Comparison of ENCODE assay signal across 16 cellular contexts in the genomic region with DNA sequence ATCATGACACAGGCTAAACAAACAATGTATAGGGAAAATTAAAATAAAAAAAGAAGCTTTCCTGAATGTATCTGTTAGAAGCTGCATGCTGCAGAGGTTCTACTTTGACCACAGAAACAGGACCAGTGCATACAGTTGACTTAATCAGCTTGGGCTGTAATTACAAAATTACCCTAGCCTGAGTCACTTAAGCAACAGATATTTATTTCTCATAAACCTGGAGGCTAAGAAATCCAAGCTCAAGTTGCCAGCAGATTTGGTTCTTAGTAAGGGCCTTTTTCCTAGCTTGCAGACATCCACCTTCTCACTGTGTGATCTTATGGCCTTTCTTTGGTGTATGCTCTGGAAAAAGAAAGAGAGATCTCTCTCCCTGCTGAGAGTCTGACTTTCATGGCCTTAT.
A peak's percentile ranks its signal among the peaks of the same experiment; 100 is the strongest.
DNase-seq lines count a peak whose midpoint lies in the region; ATAC-seq and TF ChIP-seq lines count a peak whose summit lies in the region.
"Had no signal": no experiment of that assay in that cellular context is flagged by ENCODE, and none has a peak within 500 bp of the region (broad histone marks: within the 10 kb centered on the region; RNA-seq: fewer than 3 reads in every experiment).

No MANE protein-coding gene starts in this region.

- no peak for TF ChIP-seq CTCF in foreskin fibroblast (IDR thresholded peaks at IDR 0.05; ENCODE audit: low read depth, low read length)

- no peak overlapping the region for H3K4me3 ChIP-seq in foreskin fibroblast (ENCODE audit: low read depth in 1 of 2, low read length in 2 of 2)
- H3K4me3 ChIP-seq: BLaER1, GM12878, GM23248 had no signal

- no peak for ATAC-seq in HG03159 (IDR thresholded peaks at IDR 0.05; ENCODE audit: unreplicated experiment)
- no peak for ATAC-seq in HG03457 (IDR thresholded peaks at IDR 0.05; ENCODE audit: unreplicated experiment)
- ATAC-seq: CD8-positive, alpha-beta T cell; GM12878 had no signal

- DNase-seq in M059J (ENCODE audit: low read depth) = peak; percentile 56
- peak; percentile 19 for DNase-seq in amniotic epithelial cell (ENCODE audit: low read depth)
- DNase-seq in foreskin fibroblast = peak; percentile 0 to 5
- DNase-seq in NCI-H446 (lab: John Stamatoyannopoulos, UW) = no peak
- DNase-seq: Caco-2; CD4-positive, CD25-positive, alpha-beta regulatory T cell; CD8-positive, alpha-beta T cell; DMS153; DND-41; GM23248; H7; HCEC 1CT had no signal

Comparison
In these comparisons a context has a peak if more than half of its experiments do, and no peak if none do; other contexts are left out.
1. DNase-seq: peak in M059J (single experiment), amniotic epithelial cell (single experiment) and foreskin fibroblast (2 of 2); none in NCI-H446 (0 of 2).